Comparison of ENCODE assay signal across 1 cellular context in genomic region chr5:175694371-175695160, GRCh38.
TF ChIP-seq lines count a peak whose summit lies in the region.

No MANE protein-coding gene starts in this region.

TF ChIP-seq in HepG2, 621 proteins besides CTCF, POLR2A, EP300 and RAD21 (continued from another document):
- peak; percentile 68 for TF ChIP-seq ZNF687 (CRISPR knock-in tag; IDR thresholded peaks at IDR 0.05)
- TF ChIP-seq LCORL (IDR thresholded peaks at IDR 0.05): no peak
- TF ChIP-seq LCORL (CRISPR knock-in tag; IDR thresholded peaks at IDR 0.05): 0 out of 2 replicates have a peak, but pooled peaks have one; percentile 22
- TF ChIP-seq HMGA1 (CRISPR knock-in tag; conservative IDR thresholded peaks at IDR 0.05): no peak
- TF ChIP-seq ZNF234 (CRISPR knock-in tag; conservative IDR thresholded peaks at IDR 0.05): no peak
- no peak for TF ChIP-seq TAF15 (IDR thresholded peaks at IDR 0.05; ENCODE audit: low read depth, low read length, poor library complexity, severe bottlenecking)
- 0 out of 2 replicates have a peak, but pooled peaks have one; percentile 34 for TF ChIP-seq ZNF292 (CRISPR knock-in tag; IDR thresholded peaks at IDR 0.05; ENCODE audit: borderline replicate concordance, low read depth)
- TF ChIP-seq, protein P1, sequence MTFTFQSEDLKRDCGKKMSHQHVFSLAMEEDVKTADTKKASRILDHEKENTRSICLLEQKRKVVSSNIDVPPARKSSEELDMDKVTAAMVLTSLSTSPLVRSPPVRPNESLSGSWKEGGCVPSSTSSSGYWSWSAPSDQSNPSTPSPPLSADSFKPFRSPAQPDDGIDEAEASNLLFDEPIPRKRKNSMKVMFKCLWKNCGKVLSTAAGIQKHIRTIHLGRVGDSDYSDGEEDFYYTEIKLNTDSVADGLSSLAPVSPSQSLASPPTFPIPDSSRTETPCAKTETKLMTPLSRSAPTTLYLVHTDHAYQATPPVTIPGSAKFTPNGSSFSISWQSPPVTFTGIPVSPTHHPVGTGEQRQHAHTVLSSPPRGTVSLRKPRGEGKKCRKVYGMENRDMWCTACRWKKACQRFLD (CRISPR knock-in tag; IDR thresholded peaks at IDR 0.05; ENCODE audit: borderline replicate concordance): no peak
- no peak for TF ChIP-seq MED8 (CRISPR knock-in tag; IDR thresholded peaks at IDR 0.05; ENCODE audit: insufficient replicate concordance)
- no peak for TF ChIP-seq ZNF577 (CRISPR knock-in tag; IDR thresholded peaks at IDR 0.05; ENCODE audit: borderline replicate concordance, low read depth)
- TF ChIP-seq ZIK1 (CRISPR knock-in tag; IDR thresholded peaks at IDR 0.05; ENCODE audit: borderline replicate concordance, low read depth): no peak
- TF ChIP-seq KLF15 (CRISPR knock-in tag; IDR thresholded peaks at IDR 0.05; ENCODE audit: borderline replicate concordance): no peak
- no peak for TF ChIP-seq ZNF563 (CRISPR knock-in tag; IDR thresholded peaks at IDR 0.05)
- TF ChIP-seq, protein P2, sequence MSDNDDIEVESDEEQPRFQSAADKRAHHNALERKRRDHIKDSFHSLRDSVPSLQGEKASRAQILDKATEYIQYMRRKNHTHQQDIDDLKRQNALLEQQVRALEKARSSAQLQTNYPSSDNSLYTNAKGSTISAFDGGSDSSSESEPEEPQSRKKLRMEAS (IDR thresholded peaks at IDR 0.05): peak; percentile 43; the same call in 1 of the 2 replicates
- no peak for TF ChIP-seq ZNF737 (CRISPR knock-in tag; IDR thresholded peaks at IDR 0.05; ENCODE audit: borderline replicate concordance)
- TF ChIP-seq ZNF343 (CRISPR knock-in tag; IDR thresholded peaks at IDR 0.05): no peak
- no peak for TF ChIP-seq SRY (CRISPR knock-in tag; IDR thresholded peaks at IDR 0.05)
- no peak for TF ChIP-seq NAIF1 (CRISPR knock-in tag; IDR thresholded peaks at IDR 0.05; ENCODE audit: borderline replicate concordance)
- TF ChIP-seq ZNF572 (CRISPR knock-in tag; IDR thresholded peaks at IDR 0.05): no peak
- no peak for TF ChIP-seq ZFP41 (CRISPR knock-in tag; IDR thresholded peaks at IDR 0.05; ENCODE audit: borderline replicate concordance)
- TF ChIP-seq ZNF775 (CRISPR knock-in tag; IDR thresholded peaks at IDR 0.05; ENCODE audit: borderline replicate concordance): no peak
- no peak for TF ChIP-seq TSC22D2 (CRISPR knock-in tag; IDR thresholded peaks at IDR 0.05; ENCODE audit: borderline replicate concordance)
- no peak for TF ChIP-seq PCBP1 (IDR thresholded peaks at IDR 0.05; ENCODE audit: borderline replicate concordance, low read depth, low read length)
- no peak for TF ChIP-seq SNAPC5 (CRISPR knock-in tag; IDR thresholded peaks at IDR 0.05; ENCODE audit: borderline replicate concordance)
- no peak for TF ChIP-seq PPARG (CRISPR knock-in tag; conservative IDR thresholded peaks at IDR 0.05)
- TF ChIP-seq KIAA2018 (CRISPR knock-in tag; IDR thresholded peaks at IDR 0.05; ENCODE audit: borderline replicate concordance): no peak
- no peak for TF ChIP-seq ZNF431 (CRISPR knock-in tag; IDR thresholded peaks at IDR 0.05; ENCODE audit: borderline replicate concordance, low read depth)
- TF ChIP-seq RNF2 (conservative IDR thresholded peaks at IDR 0.05; ENCODE audit: low read depth): no peak
- 0 out of 2 replicates have a peak, but pooled peaks have one; percentile 15 for TF ChIP-seq HNF4A (CRISPR knock-in tag; IDR thresholded peaks at IDR 0.05)
- peak; percentile 36; the same call in 1 of the 2 replicates for TF ChIP-seq SAP130 (CRISPR knock-in tag; IDR thresholded peaks at IDR 0.05; ENCODE audit: low read depth)
- 0 out of 2 replicates have a peak, but pooled peaks have one; percentile 24 for TF ChIP-seq ZNF788 (CRISPR knock-in tag; IDR thresholded peaks at IDR 0.05; ENCODE audit: borderline replicate concordance)
- TF ChIP-seq ZSCAN31 (CRISPR knock-in tag; IDR thresholded peaks at IDR 0.05; ENCODE audit: low read depth): no peak
- TF ChIP-seq ATF7-NPFF (CRISPR knock-in tag; IDR thresholded peaks at IDR 0.05; ENCODE audit: low read depth): no peak
- peak; percentile 36; the same call in 1 of the 2 replicates for TF ChIP-seq SALL1 (CRISPR knock-in tag; IDR thresholded peaks at IDR 0.05)
- no peak for TF ChIP-seq ZSCAN29 (CRISPR knock-in tag; conservative IDR thresholded peaks at IDR 0.05)
